Comparison of ENCODE assay signal across 8 cellular contexts in genomic region chr5:134240421-134240962, GRCh38. TPM values are rescaled to one million over a fixed set of nuclear protein-coding genes. Genes with fewer than 3 reads are reported as not detected.
A peak's percentile ranks its signal among the peaks of the same experiment; 100 is the strongest.
DNase-seq lines count a peak whose midpoint lies in the region; ATAC-seq and TF ChIP-seq lines count a peak whose summit lies in the region.

No MANE protein-coding gene starts in this region.

- no peaks in the 10 kb centered on the region for H3K79me2 ChIP-seq in fibroblast of lung (ENCODE audit: control insufficient read depth, insufficient read depth, low read length)

- ATAC-seq in naive B cell (ENCODE audit: low read depth in 2 of 2) (peak; percentile 98 to 99), GM21526 (IDR thresholded peaks at IDR 0.05; ENCODE audit: low FRiP score, unreplicated experiment) (no peak)

- H3K27ac ChIP-seq in C4-2B (peak overlapping the region; percentile 14; the same call in 1 of the 2 replicates), fibroblast of lung (ENCODE audit: insufficient read depth, low read length) (peak overlapping the region; percentile 2)

- H2AFZ ChIP-seq in fibroblast of lung (ENCODE audit: low read length), result peak overlapping the region; percentile 6

- no peaks in the 10 kb centered on the region for H3K36me3 Mint-ChIP-seq in naive B cell

- TF ChIP-seq CTCF in C4-2B (conservative IDR thresholded peaks at IDR 0.05) (no peak), fibroblast of lung (conservative IDR thresholded peaks at IDR 0.05 in 1 of 2, IDR thresholded peaks at IDR 0.05 in 1 of 2; ENCODE audit: low read depth in 1 of 2, low read length in 2 of 2) (no peak)

- peak overlapping the region in 3 of 6 donors; percentile 14 to 57 (median 56) for H3K27ac Mint-ChIP-seq in naive B cell

- no peaks in the 10 kb centered on the region for H3K27me3 Mint-ChIP-seq in naive B cell

- H3K36me3 ChIP-seq in fibroblast of lung (ENCODE audit: control insufficient read depth, insufficient read depth, low read length), result no peaks in the 10 kb centered on the region

- no peak overlapping the region for H3K4me2 ChIP-seq in fibroblast of lung (ENCODE audit: extremely low read depth, insufficient read depth, low read length)

- peak overlapping the region in 1 of 4 experiments; percentile 14 for H3K4me3 ChIP-seq in fibroblast of lung (replicated peaks in 1 of 4; ENCODE audit: control extremely low read depth in 1 of 4, insufficient read depth in 1 of 4, low read depth in 3 of 4, low read length in 4 of 4)

- no peak overlapping the region for H3K9ac ChIP-seq in fibroblast of lung (ENCODE audit: insufficient read depth, low read length)

- peak overlapping the region in 1 of 8 donors; percentile 11 for H3K4me3 Mint-ChIP-seq in naive B cell

- H3K9me3 Mint-ChIP-seq in naive B cell, result no peaks in the 10 kb centered on the region

- peaks cover 0 to 8% (median 7%) of the 10 kb centered on the region in 3 donors for H3K4me1 Mint-ChIP-seq in naive B cell

- H3K4me1 ChIP-seq in fibroblast of lung (ENCODE audit: control insufficient read depth, extremely low read depth, insufficient read depth, low read length), result peaks cover 12% of the 10 kb centered on the region

- H4K20me1 ChIP-seq in fibroblast of lung (ENCODE audit: control insufficient read depth, extremely low read depth, insufficient read depth, low read length), result no peaks in the 10 kb centered on the region

- peak; percentile 51 for DNase-seq in OCI-M1 (lab: John Stamatoyannopoulos, UW)
- peak; percentile 86 for DNase-seq in fibroblast of lung (ENCODE audit: low read depth in 2 of 2)
- no peak for DNase-seq in naive B cell
- no peak for DNase-seq in central memory CD4-positive, alpha-beta T cell
- no peak for DNase-seq in activated CD4-positive, alpha-beta T cell treated with anti-CD3 and anti-CD28 coated beads for 1 hour
- no peak for DNase-seq in NAMALWA (ENCODE audit: low spot score)

- H3K27me3 ChIP-seq in fibroblast of lung (ENCODE audit: control insufficient read depth, insufficient read depth, low read length), result no peaks in the 10 kb centered on the region

- no peaks in the 10 kb centered on the region for H3K9me3 ChIP-seq in fibroblast of lung (ENCODE audit: control insufficient read depth, insufficient read depth, low read depth, low read length)

RNA-seq across cellular contexts. Expression of gene PPP2CA, which starts 14.6 kb away (rescaled TPM):
- 46.2 and 58.6 TPM in 2 replicates for total RNA-seq in fibroblast of lung
- 191 and 220 TPM in 2 replicates for polyA plus RNA-seq in fibroblast of lung
- polyA plus RNA-seq in fibroblast of lung (2012), result 151 and 193 TPM in 2 replicates
- polyA minus RNA-seq in fibroblast of lung (ENCODE audit: low replicate concordance), result 27.8 and 48.6 TPM in 2 replicates
- 100 to 1,000 TPM; 182 to 213 (median 190) TPM for polyA plus RNA-seq in naive B cell (ENCODE audit: low read depth in 6 of 6)

Comparison
In these comparisons a context has a peak if more than half of its experiments do, and no peak if none do; other contexts are left out.
1. DNase-seq: peak in OCI-M1 (single experiment) and fibroblast of lung (2 of 2); none in naive B cell (single experiment), central memory CD4-positive, alpha-beta T cell (single experiment), activated CD4-positive, alpha-beta T cell treated with anti-CD3 and anti-CD28 coated beads for 1 hour (single experiment) and NAMALWA (single experiment).